8 cellular contexts compared by ENCODE assay signal in the genomic region with DNA sequence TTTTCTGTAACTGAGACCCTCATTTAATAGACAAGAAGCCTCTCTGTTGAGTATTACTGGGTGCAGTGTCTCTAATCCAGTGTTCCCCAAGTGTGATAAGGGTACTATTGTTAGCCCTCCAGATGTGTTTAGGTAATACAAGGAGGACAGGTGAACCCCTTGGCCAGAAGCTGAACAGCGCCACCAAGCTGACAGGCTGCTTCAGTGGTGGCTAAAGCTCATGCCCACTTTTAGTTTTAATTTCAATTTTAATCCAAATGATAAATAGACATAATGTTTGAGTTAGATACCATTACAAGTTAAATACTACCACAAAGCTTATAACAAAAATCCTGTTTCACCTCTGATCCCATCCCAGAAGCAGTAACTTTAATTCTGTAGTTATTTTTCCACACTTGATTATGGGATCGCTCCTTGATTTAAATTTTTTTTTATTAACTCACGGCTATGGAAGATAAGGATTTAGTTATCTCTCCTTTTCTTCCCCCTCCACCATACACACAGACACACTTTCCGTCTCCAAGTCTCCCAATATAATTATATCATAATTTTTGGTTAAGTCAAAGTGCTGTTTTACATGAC. TPM values are rescaled to one million over a fixed set of nuclear protein-coding genes. Genes with fewer than 3 reads are reported as not detected.
DNase-seq lines count a peak whose midpoint lies in the region; ATAC-seq and TF ChIP-seq lines count a peak whose summit lies in the region.

No MANE protein-coding gene starts in this region.

- no peaks in the 10 kb centered on the region for H4K20me1 ChIP-seq in SK-N-SH (ENCODE audit: insufficient read depth)

- no peak overlapping the region for H3K4me3 ChIP-seq in GM12875 (ENCODE audit: low read depth, low read length)
- H3K4me3 ChIP-seq in SK-N-SH (ENCODE audit: low read depth in 2 of 2, low read length in 1 of 2), result no peak overlapping the region; a peak in 1 of 4 replicates
- no peak overlapping the region for H3K4me3 ChIP-seq in ovary

- H3F3A ChIP-seq in SK-N-SH (replicated peaks; ENCODE audit: insufficient read depth), result peaks cover 5% of the 10 kb centered on the region

- H3K4me1 ChIP-seq in SK-N-SH (ENCODE audit: control insufficient read depth in 1 of 2, insufficient read depth in 2 of 2, low read depth in 1 of 2, low read length in 1 of 2), result no peaks in the 10 kb centered on the region
- H3K4me1 ChIP-seq in ovary (ENCODE audit: insufficient read depth), result no peaks in the 10 kb centered on the region

- TF ChIP-seq RAD21 in SK-N-SH (IDR thresholded peaks at IDR 0.05; ENCODE audit: low read length), result peak; percentile 67

- TF ChIP-seq CTCF in GM12875 (IDR thresholded peaks at IDR 0.05; ENCODE audit: borderline replicate concordance, insufficient read depth, low read depth, low read length) (peak; percentile 66), SK-N-SH (IDR thresholded peaks at IDR 0.05) (peak; percentile 70), ovary (IDR thresholded peaks at IDR 0.05) (no peak)

- TF ChIP-seq EP300 in SK-N-SH (IDR thresholded peaks at IDR 0.05; ENCODE audit: borderline replicate concordance in 1 of 2, low read depth in 1 of 2, low read length in 1 of 2) (no peak), ovary (IDR thresholded peaks at IDR 0.05) (no peak)

- H3K27ac ChIP-seq in SK-N-SH (ENCODE audit: low read depth in 2 of 2, low read length in 1 of 2) (no peak overlapping the region), ovary (no peak overlapping the region)

- ATAC-seq in HG02981 (IDR thresholded peaks at IDR 0.05; ENCODE audit: unreplicated experiment), result no peak

- H3K36me3 ChIP-seq in SK-N-SH (replicated peaks in 1 of 2; ENCODE audit: control insufficient read depth in 1 of 2, insufficient read depth in 2 of 2, low read length in 1 of 2) (no peaks in the 10 kb centered on the region), ovary (no peaks in the 10 kb centered on the region)

- DNase-seq in ACHN (peak; percentile 24), SK-N-SH (peak; percentile 36), head of caudate nucleus (peak in 34 of 42 donors; percentile 8 to 70 (median 38)), superior temporal gyrus (ENCODE audit: extremely low spot score) (no peak), anterior cingulate cortex (lab: John Stamatoyannopoulos, UW) (no peak), ovary (no peak)

- H2AFZ ChIP-seq in SK-N-SH (ENCODE audit: low read depth), result no peak overlapping the region

- intact Hi-C loops in head of caudate nucleus (cut with DNase I), result no loop called here
- intact Hi-C loops in ovary (cut with DNase I), result loop anchor here in 1 of 4 donors (10.0 kb wide), 1 partner anchor 72 kb away; no protein-coding TSS in a partner anchor

- in situ Hi-C loops in ACHN (cut with HindIII; ENCODE audit: low pct_ligation_motif_present, low pct_unique_long_range_greater_than_20kb, low sequenced_read_pairs), result no loop called here

- H3K4me2 ChIP-seq in SK-N-SH, result no peak overlapping the region

- TF ChIP-seq POLR2A in ovary (IDR thresholded peaks at IDR 0.05), result no peak

- POLR2A ChIA-PET in SK-N-SH (lab: Yijun Ruan, JAX), result interaction anchor here (0.7 kb wide), 1 partner anchor 9 kb away, joined by 3 read pairs; no protein-coding TSS in a partner anchor

- H3K27me3 ChIP-seq in SK-N-SH (ENCODE audit: insufficient read depth) (peaks cover 26% of the 10 kb centered on the region), ovary (no peaks in the 10 kb centered on the region)

- no peaks in the 10 kb centered on the region for H3K9me2 ChIP-seq in SK-N-SH

- H3K9me3 ChIP-seq in SK-N-SH, result no peaks in the 10 kb centered on the region
- H3K9me3 ChIP-seq in ovary, result no peaks in the 10 kb centered on the region

- no peaks in the 10 kb centered on the region for H3K79me2 ChIP-seq in SK-N-SH (ENCODE audit: insufficient read depth)

- no peak overlapping the region for H3K9ac ChIP-seq in SK-N-SH

- CTCF ChIA-PET in SK-N-SH (lab: Yijun Ruan, JAX), result interaction anchor here (0.7 to 5.4 kb wide), 20 partner anchors 10 to 329 kb away, joined by 3 to 28 read pairs (median 4); no protein-coding TSS in a partner anchor

- WGBS in SK-N-SH (ENCODE audit: low lambda C conversion rate), result 5% methylated on average over 4 of the region's 4 CpGs
- WGBS in ovary, 3 donors, result 27 to 37% (median 28%) methylated on average over 4 of the region's 4 CpGs

TF ChIP-seq in SK-N-SH, 30 proteins besides CTCF, POLR2A, EP300 and RAD21:
- TF ChIP-seq FOXJ3 (CRISPR knock-in tag; IDR thresholded peaks at IDR 0.05), result no peak
- peak; percentile 49 for TF ChIP-seq SMC3 (IDR thresholded peaks at IDR 0.05; ENCODE audit: low read depth, low read length)

RNA-seq across cellular contexts. Expression of a gene that starts 8.3 kb away (rescaled TPM):
- polyA plus RNA-seq in SK-N-SH (2012; rRNA removed), result 6.7 and 7.5 TPM in 2 replicates
- 3.9 and 5.2 TPM in 2 replicates for polyA plus RNA-seq in SK-N-SH (2012; cell fraction: cytosol; rRNA removed)
- polyA plus RNA-seq in SK-N-SH (2012; cell fraction: nucleus; rRNA removed), result 16.3 and 16.5 TPM in 2 replicates
- 10 to 100 TPM; 10.2 to 20.2 (median 14.6) TPM for total RNA-seq in ovary
- polyA plus RNA-seq in ovary, result 1 to 10 TPM; 5.1 to 7.3 TPM

Comparison
In these comparisons a context has a peak if more than half of its experiments do, and no peak if none do; other contexts are left out.
1. DNase-seq: peak in ACHN (single experiment), SK-N-SH (single experiment) and head of caudate nucleus (34 of 42); none in superior temporal gyrus (single experiment), anterior cingulate cortex (0 of 58) and ovary (0 of 5).
2. CTCF ChIP-seq: peak in GM12875 (single experiment) and SK-N-SH (single experiment); none in ovary (0 of 3).